In genomic region chr11:29879560-29879959, GRCh38 we compare ENCODE assay signal across 24 cellular contexts.
"Had no signal": no experiment of that assay in that cellular context is flagged by ENCODE, and none has a peak within 500 bp of the region (broad histone marks: within the 10 kb centered on the region; RNA-seq: fewer than 3 reads in every experiment).

No MANE protein-coding gene starts in this region.

- H3K36me3 ChIP-seq: breast epithelium had no signal

- ATAC-seq: activated CD8-positive, alpha-beta memory T cell treated with anti-CD3 and anti-CD28 coated beads, Interleukin-2, amount 10 ng/mL, durations not matched to agents 7 days and 5 days; PC-3; T-helper 17 cell had no signal

- DNase-seq: activated B cell treated with CpG ODN at 0.5 μM for 24 hours; activated CD4-positive, alpha-beta T cell treated with anti-CD3 and anti-CD28 coated beads for 1 hour; activated CD4-positive, alpha-beta T cell treated with anti-CD3 and anti-CD28 coated beads, Interleukin-2, amount 10 ng/mL, durations not matched to agents 24 days and 14 days; activated CD4-positive, alpha-beta T cell treated with anti-CD3 and anti-CD28 coated beads, Interleukin-2, amount 50 U/mL, for 48 hours; activated CD8-positive, alpha-beta memory T cell treated with anti-CD3 and anti-CD28 coated beads, Interleukin-2, amount 10 ng/mL, durations not matched to agents 7 days and 5 days; activated effector memory CD4-positive, alpha-beta T cell treated with Interleukin-2 at 50 U/mL for 16 hours; activated naive CD4-positive, alpha-beta T cell; activated T-cell treated with anti-CD3 and anti-CD28 coated beads, Interleukin-2, amount 50 U/mL, for 24 hours; aorta; central memory CD4-positive, alpha-beta T cell; KG1; NCI-H1048; NCI-H1436 treated with DMSO at 0.1 percent for 48 hours; NCI-H187; NCI-H2107; NCI-H446; NCI-H524; NCI-H748 treated with DMSO at 0.1 percent for 48 hours; NK-92 treated with Interleukin-12 subunit alpha and Interleukin-12 subunit beta, amount 100 ng/mL, for 24 hours; PC-3; SIG-M5; T-helper 17 cell; T-helper 9 cell had no signal

- H3K27me3 ChIP-seq: breast epithelium had no signal

- H3K27ac ChIP-seq: breast epithelium had no signal

- H3K4me3 ChIP-seq: breast epithelium had no signal

- H3K4me1 ChIP-seq: breast epithelium had no signal

- H3K9me3 ChIP-seq: breast epithelium had no signal
